ENCODE assay signal across 9 cellular contexts in the genomic region with DNA sequence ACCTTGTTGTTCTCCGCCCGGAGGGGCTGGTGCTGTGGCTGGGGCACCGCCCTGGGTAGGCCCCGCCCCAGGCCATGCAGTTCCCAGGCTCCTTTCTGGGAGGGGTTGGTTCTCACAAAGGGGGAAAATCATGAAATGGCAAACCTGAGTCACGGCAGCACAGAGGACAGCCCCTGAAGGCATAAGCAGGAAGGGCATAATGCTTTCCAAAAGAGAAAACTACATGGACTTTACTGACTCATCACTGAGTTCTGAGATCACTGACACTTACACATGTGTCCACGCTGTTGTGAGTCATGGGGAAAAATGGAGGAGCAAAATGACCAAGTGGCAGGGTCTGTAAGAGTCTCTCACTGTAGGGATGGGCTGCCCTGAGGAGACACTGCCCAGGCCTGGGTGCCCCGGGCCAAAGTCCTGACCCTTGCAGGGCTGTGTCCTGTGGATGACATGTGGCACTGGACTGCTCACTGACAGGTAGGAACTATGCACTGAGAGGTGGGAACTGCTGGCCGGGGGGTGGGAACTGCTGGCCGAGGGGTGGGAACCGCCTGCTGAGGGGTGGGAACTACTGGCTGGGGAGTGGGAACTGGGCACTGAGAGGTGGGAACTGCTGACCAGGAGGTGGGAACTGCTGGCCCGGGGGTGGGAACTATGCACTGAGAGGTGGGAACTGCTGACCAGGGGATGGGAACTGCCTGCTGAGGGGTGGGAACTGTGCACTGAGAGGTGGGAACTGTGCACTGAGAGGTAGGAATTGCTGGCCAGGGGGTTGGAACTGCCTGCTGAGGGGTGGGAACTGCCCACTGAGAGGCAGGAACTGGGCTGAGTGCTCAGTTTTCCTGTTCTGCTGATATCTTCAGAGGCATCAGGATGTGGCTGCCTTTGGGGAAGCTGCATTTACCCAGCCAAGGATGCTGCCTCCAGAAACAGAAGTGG.
DNase-seq lines count a peak whose midpoint lies in the region; ATAC-seq and FAIRE-seq lines count a peak whose summit lies in the region.
"Had no signal": no experiment of that assay in that cellular context is flagged by ENCODE, and none has a peak within 500 bp of the region (broad histone marks: within the 10 kb centered on the region; RNA-seq: fewer than 3 reads in every experiment).

No MANE protein-coding gene starts in this region.

- FAIRE-seq in RCC 7860 (lab: Jason Lieb, UNC): peak; percentile 70

- DNase-seq in GM04504 (ENCODE audit: low read depth): peak; percentile 99
- peak; percentile 80 for DNase-seq in RCC 7860 (ENCODE audit: low spot score)
- DNase-seq in fibroblast of gingiva (ENCODE audit: low read depth): peak; percentile 94
- DNase-seq in sciatic nerve (ENCODE audit: low spot score): no peak
- no peak for DNase-seq in occipital lobe (lab: John Stamatoyannopoulos, UW)
- DNase-seq in NCI-H2171 treated with DMSO at 0.1 percent for 48 hours (lab: John Stamatoyannopoulos, UW): no peak
- DNase-seq in activated CD4-positive, alpha-beta T cell treated with anti-CD3 and anti-CD28 coated beads for 1 hour: no peak
- DNase-seq in NCI-H2196 treated with DMSO at 0.1 percent for 48 hours (lab: John Stamatoyannopoulos, UW; ENCODE audit: unreplicated experiment): no peak
- DNase-seq: NCI-H82 had no signal

- intact Hi-C loops in sciatic nerve (cut with DNase I): no loop called here

- peak; percentile 81 for ATAC-seq in sciatic nerve

Comparison
In these comparisons a context has a peak if more than half of its experiments do, and no peak if none do; other contexts are left out.
1. DNase-seq: peak in GM04504 (single experiment), RCC 7860 (single experiment) and fibroblast of gingiva (single experiment); none in sciatic nerve (single experiment), occipital lobe (single experiment), NCI-H2171 treated with DMSO at 0.1 percent for 48 hours (single experiment), activated CD4-positive, alpha-beta T cell treated with anti-CD3 and anti-CD28 coated beads for 1 hour (single experiment) and NCI-H2196 treated with DMSO at 0.1 percent for 48 hours (single experiment).